ENCODE assay signal across 25 cellular contexts in genomic region chr6:152186840-152187239, GRCh38.
A peak's percentile ranks its signal among the peaks of the same experiment; 100 is the strongest.
DNase-seq lines count a peak whose midpoint lies in the region; ATAC-seq, FAIRE-seq and TF ChIP-seq lines count a peak whose summit lies in the region.
"Had no signal": no experiment of that assay in that cellular context is flagged by ENCODE, and none has a peak within 500 bp of the region (broad histone marks: within the 10 kb centered on the region; RNA-seq: fewer than 3 reads in every experiment).

No MANE protein-coding gene starts in this region.

- CTCF ChIA-PET in activated CD8-positive, alpha-beta memory T cell treated with anti-CD3 and anti-CD28 coated beads, Interleukin-2, amount 10 ng/mL, durations not matched to agents 7 days and 5 days (lab: Charles Lee), result interaction anchor here (1.2 kb wide), 1 partner anchor 8 kb away, joined by 3 read pairs; no protein-coding TSS in a partner anchor

- H3K9me3 Mint-ChIP-seq in activated CD8-positive, alpha-beta memory T cell treated with anti-CD3 and anti-CD28 coated beads, Interleukin-2, amount 10 ng/mL, durations not matched to agents 7 days and 5 days (ENCODE audit: low read depth), result peaks cover 4% of the 10 kb centered on the region
- H3K9me3 Mint-ChIP-seq in activated T-helper 17 cell treated with anti-CD3 and anti-CD28 coated beads, Interleukin-2, amount 50 U/mL, for 72 hours, result peaks cover 3% of the 10 kb centered on the region
- no peaks in the 10 kb centered on the region for H3K9me3 Mint-ChIP-seq in natural killer cell

- peaks cover 46% of the 10 kb centered on the region for H3K4me1 Mint-ChIP-seq in activated CD8-positive, alpha-beta memory T cell treated with anti-CD3 and anti-CD28 coated beads, Interleukin-2, amount 10 ng/mL, durations not matched to agents 7 days and 5 days
- H3K4me1 Mint-ChIP-seq in activated T-helper 17 cell treated with anti-CD3 and anti-CD28 coated beads, Interleukin-2, amount 50 U/mL, for 72 hours, result peaks cover 44% of the 10 kb centered on the region
- peaks cover 46 to 61% of the 10 kb centered on the region in 2 donors for H3K4me1 Mint-ChIP-seq in natural killer cell

- no peak for DNase-seq in activated CD8-positive, alpha-beta memory T cell treated with anti-CD3 and anti-CD28 coated beads, Interleukin-2, amount 10 ng/mL, durations not matched to agents 7 days and 5 days
- DNase-seq in activated CD8-positive, alpha-beta memory T cell treated with anti-CD3 and anti-CD28 coated beads, Interleukin-2, amount 50 U/mL, for 48 hours, result no peak
- DNase-seq in D721Med (ENCODE audit: insufficient read length, low spot score), result no peak
- no peak for DNase-seq in natural killer cell
- no peak for DNase-seq in left ventricle myocardium inferior
- DNase-seq in left lung, result no peak
- DNase-seq: adrenal gland; brain microvascular endothelial cell; Caco-2; DND-41; erythroblast; heart right ventricle; Kasumi-1; MV-4-11; NCI-H510A treated with DMSO at 0.1 percent for 48 hours; SIG-M5; stimulated activated CD4-positive, alpha-beta T cell treated with anti-CD3 and anti-CD28 coated beads, Interleukin-1b, Interleukin-23, amount 100 ng/mL, for 48 hours had no signal

- H3K36me3 ChIP-seq in left ventricle myocardium inferior, result peaks cover 62% of the 10 kb centered on the region
- H3K36me3 ChIP-seq in left lung, result peaks cover 0 to 46% of the 10 kb centered on the region in 2 donors
- H3K36me3 ChIP-seq: adrenal gland, suprapubic skin had no signal

- no peak for TF ChIP-seq CTCF in D721Med (IDR thresholded peaks at IDR 0.05; ENCODE audit: insufficient read depth, missing control alignments)
- no peak for TF ChIP-seq CTCF in natural killer cell (IDR thresholded peaks at IDR 0.05)
- TF ChIP-seq CTCF in left ventricle myocardium inferior (IDR thresholded peaks at IDR 0.05; ENCODE audit: borderline replicate concordance), result no peak
- no peak for TF ChIP-seq CTCF in left lung (IDR thresholded peaks at IDR 0.05)

- peak; percentile 60 for FAIRE-seq in D721Med (lab: Jason Lieb, UNC)
- FAIRE-seq: A549, GM12878 had no signal

- peak overlapping the region; percentile 66 for H3K27ac Mint-ChIP-seq in activated CD8-positive, alpha-beta memory T cell treated with anti-CD3 and anti-CD28 coated beads, Interleukin-2, amount 10 ng/mL, durations not matched to agents 7 days and 5 days
- peak overlapping the region; percentile 97 for H3K27ac Mint-ChIP-seq in activated T-helper 17 cell treated with anti-CD3 and anti-CD28 coated beads, Interleukin-2, amount 50 U/mL, for 72 hours
- H3K27ac Mint-ChIP-seq in natural killer cell, result peak overlapping the region; percentile 96 to 97

- H3K36me3 Mint-ChIP-seq in activated CD8-positive, alpha-beta memory T cell treated with anti-CD3 and anti-CD28 coated beads, Interleukin-2, amount 10 ng/mL, durations not matched to agents 7 days and 5 days, result peaks cover 37% of the 10 kb centered on the region
- no peaks in the 10 kb centered on the region for H3K36me3 Mint-ChIP-seq in activated T-helper 17 cell treated with anti-CD3 and anti-CD28 coated beads, Interleukin-2, amount 50 U/mL, for 72 hours (ENCODE audit: low read depth)
- peaks cover 9% of the 10 kb centered on the region for H3K36me3 Mint-ChIP-seq in natural killer cell

- no peaks in the 10 kb centered on the region for H3K27me3 ChIP-seq in left ventricle myocardium inferior (ENCODE audit: low read depth)
- no peaks in the 10 kb centered on the region for H3K27me3 ChIP-seq in left lung
- H3K27me3 ChIP-seq: adrenal gland, brain microvascular endothelial cell, heart right ventricle, suprapubic skin had no signal

- no peak overlapping the region for H3K27ac ChIP-seq in left ventricle myocardium inferior (replicated peaks)
- H3K27ac ChIP-seq in left lung, result no peak overlapping the region
- H3K27ac ChIP-seq: A549, adrenal gland, brain microvascular endothelial cell, HL-60, suprapubic skin had no signal

- no peaks in the 10 kb centered on the region for H3K27me3 Mint-ChIP-seq in activated CD8-positive, alpha-beta memory T cell treated with anti-CD3 and anti-CD28 coated beads, Interleukin-2, amount 10 ng/mL, durations not matched to agents 7 days and 5 days
- no peaks in the 10 kb centered on the region for H3K27me3 Mint-ChIP-seq in activated T-helper 17 cell treated with anti-CD3 and anti-CD28 coated beads, Interleukin-2, amount 50 U/mL, for 72 hours
- no peaks in the 10 kb centered on the region for H3K27me3 Mint-ChIP-seq in natural killer cell (ENCODE audit: low read depth in 2 of 2)

- H3K4me3 Mint-ChIP-seq in activated CD8-positive, alpha-beta memory T cell treated with anti-CD3 and anti-CD28 coated beads, Interleukin-2, amount 10 ng/mL, durations not matched to agents 7 days and 5 days, result no peak overlapping the region
- peak overlapping the region; percentile 88 for H3K4me3 Mint-ChIP-seq in activated T-helper 17 cell treated with anti-CD3 and anti-CD28 coated beads, Interleukin-2, amount 50 U/mL, for 72 hours
- peak overlapping the region; percentile 94 for H3K4me3 Mint-ChIP-seq in natural killer cell

- H3K9me3 ChIP-seq in left ventricle myocardium inferior (replicated peaks) (no peaks in the 10 kb centered on the region), left lung (no peaks in the 10 kb centered on the region)
- H3K9me3 ChIP-seq: A549, adrenal gland, Caco-2, heart right ventricle, suprapubic skin had no signal

- H3K4me3 ChIP-seq in left ventricle myocardium inferior (no peak overlapping the region), left lung (no peak overlapping the region)
- H3K4me3 ChIP-seq: A549, adrenal gland, GM12878, heart right ventricle, skin epidermis, suprapubic skin had no signal

- intact Hi-C loops in natural killer cell (cut with micrococcal nuclease) (loop anchor here (5.0 kb wide), 1 partner anchor 115 kb away; no protein-coding TSS in a partner anchor), left ventricle myocardium inferior (cut with micrococcal nuclease) (no loop called here), left lung (cut with DNase I) (no loop called here)

- no peak for ATAC-seq in activated CD8-positive, alpha-beta memory T cell treated with anti-CD3 and anti-CD28 coated beads, Interleukin-2, amount 10 ng/mL, durations not matched to agents 7 days and 5 days
- ATAC-seq in activated T-helper 17 cell treated with anti-CD3 and anti-CD28 coated beads, Interleukin-2, amount 50 U/mL, for 72 hours (replicated peaks), result peak; percentile 58
- ATAC-seq in natural killer cell (no peak), left lung (no peak), GM21367 (IDR thresholded peaks at IDR 0.05; ENCODE audit: unreplicated experiment) (no peak)
- ATAC-seq: A549, GM12878, HCT116, heart right ventricle had no signal

- H3K4me1 ChIP-seq in left ventricle myocardium inferior (peaks cover 11% of the 10 kb centered on the region), left lung (no peaks in the 10 kb centered on the region)
- H3K4me1 ChIP-seq: A549, adrenal gland, Caco-2, suprapubic skin had no signal
